Comparison of ENCODE assay signal across 9 cellular contexts in the genomic region with DNA sequence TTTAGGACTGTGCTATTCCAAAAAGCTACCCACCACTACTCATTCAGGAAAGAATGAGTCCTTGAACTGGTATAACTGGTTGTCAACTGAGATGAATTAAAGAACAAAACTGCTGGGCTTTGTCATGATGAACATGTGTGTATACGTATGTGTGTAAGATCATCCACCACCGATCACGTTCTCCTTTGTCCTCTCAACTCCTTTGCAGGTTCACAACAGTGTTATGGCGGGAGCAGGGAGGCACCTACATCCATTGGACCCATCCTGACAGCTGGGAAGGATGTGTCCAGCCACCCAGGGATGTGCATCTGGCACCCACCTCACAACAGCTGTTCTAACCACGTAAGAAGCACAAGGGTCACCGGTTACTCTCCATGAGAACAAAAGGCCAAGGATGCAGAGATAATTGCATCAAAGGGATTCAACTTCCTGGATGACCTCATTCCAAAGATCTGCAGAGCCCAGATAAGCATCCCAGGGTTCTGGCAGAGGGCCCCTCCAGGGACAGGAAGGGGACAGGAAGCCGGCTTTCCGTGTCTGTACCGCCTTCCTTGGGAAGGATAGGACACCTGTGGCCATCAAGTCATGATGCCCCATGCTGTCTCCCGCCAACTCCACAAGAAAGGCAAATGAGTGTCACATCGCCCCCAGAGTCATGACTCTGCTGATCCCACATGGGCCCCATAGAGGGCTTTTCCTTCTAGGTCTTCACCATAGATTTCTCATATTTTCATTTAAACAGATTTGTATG.
DNase-seq lines count a peak whose midpoint lies in the region; ATAC-seq, FAIRE-seq and TF ChIP-seq lines count a peak whose summit lies in the region.
"Had no signal": no experiment of that assay in that cellular context is flagged by ENCODE, and none has a peak within 500 bp of the region (broad histone marks: within the 10 kb centered on the region; RNA-seq: fewer than 3 reads in every experiment).

No MANE protein-coding gene starts in this region.

- peak overlapping the region; percentile 49 for H3K4ac ChIP-seq in H1 (replicated peaks; ENCODE audit: insufficient read length, low read depth, low read length)

- H2BK5ac ChIP-seq in H1 (ENCODE audit: low read depth, low read length), result peak overlapping the region; percentile 98

- H3K4me1 ChIP-seq in H1 (replicated peaks in 1 of 4; ENCODE audit: control insufficient read depth in 3 of 4, insufficient read depth in 4 of 4, low read length in 3 of 4), result peaks cover 7 to 17% (median 16%) of the 10 kb centered on the region in 4 experiments; a peak in 6 of 7 replicates
- H3K4me1 ChIP-seq in right lobe of liver, result no peaks in the 10 kb centered on the region
- no peaks in the 10 kb centered on the region for H3K4me1 ChIP-seq in colonic mucosa

- TF ChIP-seq CTCF in H1 (IDR thresholded peaks at IDR 0.05; ENCODE audit: control extremely low read depth in 1 of 3, insufficient read depth in 1 of 3, low read depth in 1 of 3, low read length in 3 of 3), result no peak
- TF ChIP-seq CTCF in right lobe of liver (IDR thresholded peaks at IDR 0.05), result no peak
- no peak for TF ChIP-seq CTCF in colonic mucosa (IDR thresholded peaks at IDR 0.05)
- TF ChIP-seq CTCF in GM20000 (IDR thresholded peaks at IDR 0.05; ENCODE audit: extremely low read depth, missing control alignments), result no peak

- H3K27ac ChIP-seq in H1 (ENCODE audit: low read depth, low read length) (peak overlapping the region; percentile 88), right lobe of liver (no peak overlapping the region), colonic mucosa (no peak overlapping the region)

- peak; percentile 14 for DNase-seq in COR-L47 (lab: John Stamatoyannopoulos, UW)
- DNase-seq in MG63, result peak; percentile 25
- DNase-seq in H1 (ENCODE audit: low read depth in 1 of 2, low spot score in 2 of 2), result peak in 1 of 2 experiments; percentile 33
- DNase-seq in right lobe of liver, result peak in 1 of 3 donors; percentile 29
- DNase-seq in colonic mucosa, result no peak
- no peak for DNase-seq in GM20000 (ENCODE audit: low spot score)
- no peak for DNase-seq in NOMO-1 treated with dmso at 0.1 percent for 144 hours (lab: John Stamatoyannopoulos, UW; ENCODE audit: unreplicated experiment)
- DNase-seq: NCI-H1092 had no signal

- 60% methylated on average over 11 of the region's 11 CpGs; no CpG with 5 or more reads in 1 of the 2 experiments for WGBS in H1 (ENCODE audit: extremely low coverage in 1 of 2, insufficient coverage in 1 of 2, insufficient read length in 1 of 2, insufficient replicate concordance in 2 of 2, low coverage in 1 of 2, low lambda C conversion rate in 2 of 2, missing lambda C conversion rate in 1 of 2), 2 experiments
- 85% methylated on average over 4 of the region's 11 CpGs for WGBS in right lobe of liver (ENCODE audit: insufficient coverage, low coverage, low lambda C conversion rate, missing lambda C conversion rate)

- peak overlapping the region; percentile 91 for H2BK20ac ChIP-seq in H1 (ENCODE audit: low read length)

- POLR2A ChIA-PET in H1 (lab: Charles Lee; ENCODE audit: partially characterized antibody), result interaction anchor here (0.7 to 1.0 kb wide), 2 partner anchors 20 to 255 kb away, joined by 3 to 4 read pairs; no protein-coding TSS in a partner anchor

- no peaks in the 10 kb centered on the region; the same call in 1 of the 2 replicates for H3K23me2 ChIP-seq in H1 (ENCODE audit: low read depth, low read length)

- H2BK15ac ChIP-seq in H1 (ENCODE audit: low read length), result peak overlapping the region; percentile 67; the same call in 1 of the 2 replicates

- H3K4me2 ChIP-seq in H1 (ENCODE audit: insufficient read depth in 1 of 2, low read depth in 2 of 2, low read length in 2 of 2), result peak overlapping the region; percentile 22 to 52

- H3K14ac ChIP-seq in H1 (ENCODE audit: insufficient read length), result no peak overlapping the region

- no peak for TF ChIP-seq RAD21 in H1 (IDR thresholded peaks at IDR 0.05 in 1 of 2, conservative IDR thresholded peaks at IDR 0.05 in 1 of 2; ENCODE audit: low read depth in 2 of 2, low read length in 2 of 2)

- peak overlapping the region; percentile 94 for H3K18ac ChIP-seq in H1 (ENCODE audit: extremely low read depth, low read length)

- H3K79me1 ChIP-seq in H1 (ENCODE audit: low read depth, low read length), result no peaks in the 10 kb centered on the region

- FAIRE-seq in H1 (lab: Jason Lieb, UNC), result no peak

- H4K20me1 ChIP-seq in H1 (replicated peaks in 1 of 2; ENCODE audit: control insufficient read depth in 1 of 2, insufficient read depth in 2 of 2, low read length in 2 of 2), result no peaks in the 10 kb centered on the region

- H3K27me3 ChIP-seq in MG63 (no peaks in the 10 kb centered on the region), H1 (replicated peaks in 1 of 4; ENCODE audit: control insufficient read depth in 3 of 4, extremely low read depth in 1 of 4, insufficient read depth in 3 of 4, low read length in 3 of 4) (no peaks in the 10 kb centered on the region), right lobe of liver (no peaks in the 10 kb centered on the region), colonic mucosa (no peaks in the 10 kb centered on the region)

- peak overlapping the region; percentile 98 for H2BK120ac ChIP-seq in H1 (replicated peaks; ENCODE audit: low read depth, low read length)

- H3K23ac ChIP-seq in H1 (ENCODE audit: insufficient read length), result no peak overlapping the region

- peak overlapping the region; percentile 15 for H4K5ac ChIP-seq in H1 (ENCODE audit: insufficient read length, low read depth, low read length)

- no peak for TF ChIP-seq EP300 in H1 (IDR thresholded peaks at IDR 0.05; ENCODE audit: borderline replicate concordance in 1 of 2, low read depth in 2 of 2, low read length in 2 of 2)

- intact Hi-C loops in right lobe of liver (cut with DNase I), result no loop called here
- intact Hi-C loops in colonic mucosa (cut with DNase I), result no loop called here

- H4K91ac ChIP-seq in H1 (replicated peaks; ENCODE audit: insufficient read length, low read length), result peak overlapping the region; percentile 97

- H3K56ac ChIP-seq in H1 (replicated peaks; ENCODE audit: insufficient read length, low read depth, low read length), result no peak overlapping the region

- TF ChIP-seq POLR2A in H1 (IDR thresholded peaks at IDR 0.05; ENCODE audit: control extremely low read depth in 1 of 2, low read depth in 2 of 2, low read length in 2 of 2) (no peak), right lobe of liver (IDR thresholded peaks at IDR 0.05) (no peak)

- ATAC-seq in right lobe of liver (peak in 3 of 4 donors; percentile 27 to 77 (median 61)), HG03354 (IDR thresholded peaks at IDR 0.05; ENCODE audit: poor library complexity, severe bottlenecking, unreplicated experiment) (no peak)

- no peak overlapping the region for H3K4me3 ChIP-seq in MG63
- peak overlapping the region in 2 of 4 experiments; percentile 2 to 22; a peak in 1 of 8 replicates for H3K4me3 ChIP-seq in H1 (ENCODE audit: extremely low read depth in 1 of 4, insufficient read depth in 2 of 4, low read depth in 3 of 4, low read length in 4 of 4)
- H3K4me3 ChIP-seq in right lobe of liver, result no peak overlapping the region
- no peak overlapping the region for H3K4me3 ChIP-seq in colonic mucosa

- H2BK12ac ChIP-seq in H1 (ENCODE audit: low read depth, low read length), result peak overlapping the region; percentile 86

- CTCF ChIA-PET in H1 (lab: Charles Lee; ENCODE audit: partially characterized antibody), result interaction anchor here (0.6 to 1.5 kb wide), 2 partner anchors 73 to 268 kb away, joined by 3 to 4 read pairs; no protein-coding TSS in a partner anchor

- H2AK5ac ChIP-seq in H1 (ENCODE audit: low read depth, low read length), result peak overlapping the region; percentile 100

- no peak overlapping the region for H2AFZ ChIP-seq in H1 (ENCODE audit: low read length)

- H3K9ac ChIP-seq in H1 (replicated peaks in 1 of 4; ENCODE audit: extremely low read depth in 1 of 4, low read depth in 3 of 4, low read length in 3 of 4) (peak overlapping the region in 2 of 4 experiments; percentile 43 to 49; a peak in 4 of 7 replicates), colonic mucosa (ENCODE audit: low read depth in 2 of 2, low read length in 2 of 2) (no peak overlapping the region)

- H3K36me3 ChIP-seq in MG63 (peaks cover 4% of the 10 kb centered on the region; the same call in 1 of the 2 replicates), H1 (ENCODE audit: control insufficient read depth in 2 of 4, insufficient read depth in 4 of 4, low read length in 3 of 4) (no peaks in the 10 kb centered on the region), right lobe of liver (no peaks in the 10 kb centered on the region), colonic mucosa (no peaks in the 10 kb centered on the region)

- H3K9me3 ChIP-seq in MG63 (no peaks in the 10 kb centered on the region), H1 (ENCODE audit: insufficient read depth in 2 of 2, low read depth in 1 of 2, low read length in 1 of 2) (no peaks in the 10 kb centered on the region), right lobe of liver (no peaks in the 10 kb centered on the region), colonic mucosa (no peaks in the 10 kb centered on the region)

- H4K8ac ChIP-seq in H1 (ENCODE audit: extremely low read depth, insufficient read depth, low read length), result no peak overlapping the region

- no peaks in the 10 kb centered on the region for H3K79me2 ChIP-seq in H1 (ENCODE audit: control insufficient read depth in 1 of 2, insufficient read depth in 2 of 2, low read length in 2 of 2)

TF ChIP-seq in H1, 55 proteins besides CTCF, POLR2A, EP300 and RAD21 (continues in another document):
- TF ChIP-seq TCF12 (IDR thresholded peaks at IDR 0.05; ENCODE audit: low read depth, low read length) (0 out of 2 replicates have a peak, but pooled peaks have one; percentile 64), GABPA (IDR thresholded peaks at IDR 0.05; ENCODE audit: borderline replicate concordance, insufficient read depth, low read length) (no peak), NANOG (IDR thresholded peaks at IDR 0.05; ENCODE audit: insufficient read depth, low read depth, low read length, poor library complexity, severe bottlenecking) (peak; percentile 48), SP1 (IDR thresholded peaks at IDR 0.05; ENCODE audit: low read depth, low read length) (0 out of 2 replicates have a peak, but pooled peaks have one; percentile 57), YY1 (IDR thresholded peaks at IDR 0.05; ENCODE audit: low read depth, low read length) (no peak), JUND (IDR thresholded peaks at IDR 0.05; ENCODE audit: low read length) (peak; percentile 82), JUN (IDR thresholded peaks at IDR 0.05; ENCODE audit: low read depth, low read length) (peak; percentile 82), SP2 (IDR thresholded peaks at IDR 0.05; ENCODE audit: low read length) (no peak), HDAC2 (IDR thresholded peaks at IDR 0.05; ENCODE audit: borderline replicate concordance in 1 of 2, low read depth in 2 of 2, low read length in 2 of 2) (no peak)
- TF ChIP-seq, protein P1, sequence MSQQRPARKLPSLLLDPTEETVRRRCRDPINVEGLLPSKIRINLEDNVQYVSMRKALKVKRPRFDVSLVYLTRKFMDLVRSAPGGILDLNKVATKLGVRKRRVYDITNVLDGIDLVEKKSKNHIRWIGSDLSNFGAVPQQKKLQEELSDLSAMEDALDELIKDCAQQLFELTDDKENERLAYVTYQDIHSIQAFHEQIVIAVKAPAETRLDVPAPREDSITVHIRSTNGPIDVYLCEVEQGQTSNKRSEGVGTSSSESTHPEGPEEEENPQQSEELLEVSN (IDR thresholded peaks at IDR 0.05), result peak; percentile 50

Comparison
In these comparisons a context has a peak if more than half of its experiments do, and no peak if none do; other contexts are left out.
1. DNase-seq: peak in COR-L47 (single experiment) and MG63 (single experiment); none in colonic mucosa (single experiment), GM20000 (single experiment) and NOMO-1 treated with dmso at 0.1 percent for 144 hours (single experiment).